In the genomic region with DNA sequence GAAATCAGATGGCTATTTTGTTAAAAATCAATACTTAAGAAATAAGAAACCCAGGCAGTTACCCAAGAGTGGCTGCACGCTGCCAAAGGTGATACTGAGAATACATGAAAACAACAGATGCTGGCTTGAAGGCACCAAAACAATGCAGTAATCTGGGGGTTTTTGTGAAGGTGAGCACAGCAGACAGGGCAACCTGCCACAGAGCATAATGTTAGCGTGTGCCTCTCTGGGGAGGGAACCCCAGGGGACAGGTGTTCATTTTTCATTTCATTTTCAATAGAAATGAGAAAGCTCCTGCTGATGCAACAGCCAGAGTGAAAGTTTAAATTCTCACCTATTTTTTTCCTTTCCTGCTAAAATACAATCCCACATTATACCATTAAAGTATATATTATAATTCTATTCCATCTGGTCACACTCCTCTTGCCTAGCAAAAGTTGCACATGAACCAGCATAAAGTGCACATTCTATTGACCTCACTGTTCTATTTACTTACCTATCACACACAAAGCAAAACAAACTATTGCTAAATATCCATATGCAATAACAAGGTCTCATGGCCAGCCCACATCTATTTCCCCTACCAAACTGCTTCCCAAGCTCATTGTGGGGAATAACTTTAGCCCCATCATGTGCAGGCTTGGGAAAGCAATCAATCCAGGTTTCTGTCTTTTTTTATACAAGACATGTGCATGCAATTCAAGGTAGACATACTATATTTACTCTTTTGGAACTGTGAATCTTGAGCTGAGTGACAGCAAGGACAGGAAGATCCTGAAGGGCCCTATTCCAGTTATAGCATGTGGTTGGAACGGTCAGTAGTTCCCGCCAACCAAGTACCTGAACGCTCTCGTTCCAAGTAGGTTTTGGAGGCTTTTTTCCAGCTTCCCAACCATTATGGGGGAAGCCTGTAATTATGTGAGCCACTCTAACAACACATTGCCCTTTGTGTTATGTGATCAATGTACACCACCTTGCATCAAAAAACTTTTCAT, we compare ENCODE assay signal across 1 cellular context.
TF ChIP-seq lines count a peak whose summit lies in the region.

No MANE protein-coding gene starts in this region.

TF ChIP-seq in GM12878, 131 proteins besides CTCF, POLR2A, EP300 and RAD21 (continued from another document and continues in another):
- TF ChIP-seq, protein P1, sequence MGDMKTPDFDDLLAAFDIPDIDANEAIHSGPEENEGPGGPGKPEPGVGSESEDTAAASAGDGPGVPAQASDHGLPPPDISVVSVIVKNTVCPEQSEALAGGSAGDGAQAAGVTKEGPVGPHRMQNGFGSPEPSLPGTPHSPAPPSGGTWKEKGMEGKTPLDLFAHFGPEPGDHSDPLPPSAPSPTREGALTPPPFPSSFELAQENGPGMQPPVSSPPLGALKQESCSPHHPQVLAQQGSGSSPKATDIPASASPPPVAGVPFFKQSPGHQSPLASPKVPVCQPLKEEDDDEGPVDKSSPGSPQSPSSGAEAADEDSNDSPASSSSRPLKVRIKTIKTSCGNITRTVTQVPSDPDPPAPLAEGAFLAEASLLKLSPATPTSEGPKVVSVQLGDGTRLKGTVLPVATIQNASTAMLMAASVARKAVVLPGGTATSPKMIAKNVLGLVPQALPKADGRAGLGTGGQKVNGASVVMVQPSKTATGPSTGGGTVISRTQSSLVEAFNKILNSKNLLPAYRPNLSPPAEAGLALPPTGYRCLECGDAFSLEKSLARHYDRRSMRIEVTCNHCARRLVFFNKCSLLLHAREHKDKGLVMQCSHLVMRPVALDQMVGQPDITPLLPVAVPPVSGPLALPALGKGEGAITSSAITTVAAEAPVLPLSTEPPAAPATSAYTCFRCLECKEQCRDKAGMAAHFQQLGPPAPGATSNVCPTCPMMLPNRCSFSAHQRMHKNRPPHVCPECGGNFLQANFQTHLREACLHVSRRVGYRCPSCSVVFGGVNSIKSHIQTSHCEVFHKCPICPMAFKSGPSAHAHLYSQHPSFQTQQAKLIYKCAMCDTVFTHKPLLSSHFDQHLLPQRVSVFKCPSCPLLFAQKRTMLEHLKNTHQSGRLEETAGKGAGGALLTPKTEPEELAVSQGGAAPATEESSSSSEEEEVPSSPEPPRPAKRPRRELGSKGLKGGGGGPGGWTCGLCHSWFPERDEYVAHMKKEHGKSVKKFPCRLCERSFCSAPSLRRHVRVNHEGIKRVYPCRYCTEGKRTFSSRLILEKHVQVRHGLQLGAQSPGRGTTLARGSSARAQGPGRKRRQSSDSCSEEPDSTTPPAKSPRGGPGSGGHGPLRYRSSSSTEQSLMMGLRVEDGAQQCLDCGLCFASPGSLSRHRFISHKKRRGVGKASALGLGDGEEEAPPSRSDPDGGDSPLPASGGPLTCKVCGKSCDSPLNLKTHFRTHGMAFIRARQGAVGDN (IDR thresholded peaks at IDR 0.05) = no peak; the same call in none of the 2 replicates
- TF ChIP-seq SIN3A (IDR thresholded peaks at IDR 0.05; ENCODE audit: low read depth, low read length) (no peak), ZNF207 (IDR thresholded peaks at IDR 0.05; ENCODE audit: borderline replicate concordance) (no peak; the same call in 1 of the 2 replicates), TCF3 (IDR thresholded peaks at IDR 0.05; ENCODE audit: borderline replicate concordance, insufficient read depth, low read depth, low read length) (peak; percentile 60; the same call in 1 of the 2 replicates), POU2F2 (IDR thresholded peaks at IDR 0.05; ENCODE audit: borderline replicate concordance, low read depth, low read length) (no peak; the same call in 2 of the 3 replicates), SMC3 (IDR thresholded peaks at IDR 0.05; ENCODE audit: borderline replicate concordance, low read length) (peak; percentile 32; the same call in 1 of the 2 replicates), LARP7 (IDR thresholded peaks at IDR 0.05) (no peak), YBX1 (IDR thresholded peaks at IDR 0.05) (peak; percentile 99), ZNF274 (IDR thresholded peaks at IDR 0.05; ENCODE audit: insufficient read depth, insufficient read length) (no peak), CHD2 (IDR thresholded peaks at IDR 0.05; ENCODE audit: borderline replicate concordance, low read depth, low read length) (0 out of 2 replicates have a peak, but pooled peaks have one; percentile 38), SIX5 (IDR thresholded peaks at IDR 0.05; ENCODE audit: low read depth, low read length, severe bottlenecking) (no peak), CHD4 (IDR thresholded peaks at IDR 0.05) (no peak), WRNIP1 (IDR thresholded peaks at IDR 0.05; ENCODE audit: borderline replicate concordance, low read depth, low read length) (no peak), MYC (IDR thresholded peaks at IDR 0.05; ENCODE audit: insufficient read depth, insufficient read length, insufficient replicate concordance, low read length, severe bottlenecking) (no peak), RB1 (IDR thresholded peaks at IDR 0.05; ENCODE audit: borderline replicate concordance) (peak; percentile 100; the same call in 1 of the 2 replicates), STAT3 (IDR thresholded peaks at IDR 0.05; ENCODE audit: low read depth, low read length) (no peak), NR2F1 (conservative IDR thresholded peaks at IDR 0.05) (no peak), ATF7 (IDR thresholded peaks at IDR 0.05; ENCODE audit: low read depth) (peak; percentile 91), BACH1 (IDR thresholded peaks at IDR 0.05; ENCODE audit: borderline replicate concordance) (no peak), TCF7 (IDR thresholded peaks at IDR 0.05; ENCODE audit: borderline replicate concordance) (no peak), POLR2AphosphoS5 (IDR thresholded peaks at IDR 0.05; ENCODE audit: low read length) (no peak), ASH2L (IDR thresholded peaks at IDR 0.05; ENCODE audit: borderline replicate concordance, low read depth) (no peak), EED (IDR thresholded peaks at IDR 0.05; ENCODE audit: low read depth) (peak; percentile 41; the same call in 1 of the 2 replicates), EGR1 (IDR thresholded peaks at IDR 0.05; ENCODE audit: borderline replicate concordance in 1 of 2, low read depth in 2 of 2, low read length in 2 of 2) (no peak), BRCA1 (IDR thresholded peaks at IDR 0.05; ENCODE audit: low read depth, low read length) (no peak), ZNF24 (IDR thresholded peaks at IDR 0.05) (0 out of 2 replicates have a peak, but pooled peaks have one; percentile 27), SRF (IDR thresholded peaks at IDR 0.05; ENCODE audit: low read depth in 2 of 2, low read length in 2 of 2) (no peak), STAT1 (conservative IDR thresholded peaks at IDR 0.05) (no peak), NFXL1 (IDR thresholded peaks at IDR 0.05; ENCODE audit: borderline replicate concordance) (no peak), CBFB (IDR thresholded peaks at IDR 0.05; ENCODE audit: low read depth) (no peak), SMAD5 (IDR thresholded peaks at IDR 0.05; ENCODE audit: low read depth) (no peak), RFX5 (IDR thresholded peaks at IDR 0.05; ENCODE audit: low read depth, low read length) (no peak), FOXK2 (IDR thresholded peaks at IDR 0.05) (no peak), TAF1 (IDR thresholded peaks at IDR 0.05; ENCODE audit: borderline replicate concordance, low read depth, low read length) (no peak), ETV6 (conservative IDR thresholded peaks at IDR 0.05 in 1 of 2, IDR thresholded peaks at IDR 0.05 in 1 of 2; ENCODE audit: borderline replicate concordance in 1 of 2, low read depth in 1 of 2) (0 out of 4 replicates have a peak, but pooled peaks of 1 of the 2 experiments have one; percentile 58), MEF2B (IDR thresholded peaks at IDR 0.05; ENCODE audit: partially characterized antibody, poor library complexity, severe bottlenecking) (peak; percentile 100), TBL1XR1 (IDR thresholded peaks at IDR 0.05; ENCODE audit: low read depth, low read length) (peak; percentile 63; the same call in 1 of the 2 replicates)
- TF ChIP-seq, protein P2, sequence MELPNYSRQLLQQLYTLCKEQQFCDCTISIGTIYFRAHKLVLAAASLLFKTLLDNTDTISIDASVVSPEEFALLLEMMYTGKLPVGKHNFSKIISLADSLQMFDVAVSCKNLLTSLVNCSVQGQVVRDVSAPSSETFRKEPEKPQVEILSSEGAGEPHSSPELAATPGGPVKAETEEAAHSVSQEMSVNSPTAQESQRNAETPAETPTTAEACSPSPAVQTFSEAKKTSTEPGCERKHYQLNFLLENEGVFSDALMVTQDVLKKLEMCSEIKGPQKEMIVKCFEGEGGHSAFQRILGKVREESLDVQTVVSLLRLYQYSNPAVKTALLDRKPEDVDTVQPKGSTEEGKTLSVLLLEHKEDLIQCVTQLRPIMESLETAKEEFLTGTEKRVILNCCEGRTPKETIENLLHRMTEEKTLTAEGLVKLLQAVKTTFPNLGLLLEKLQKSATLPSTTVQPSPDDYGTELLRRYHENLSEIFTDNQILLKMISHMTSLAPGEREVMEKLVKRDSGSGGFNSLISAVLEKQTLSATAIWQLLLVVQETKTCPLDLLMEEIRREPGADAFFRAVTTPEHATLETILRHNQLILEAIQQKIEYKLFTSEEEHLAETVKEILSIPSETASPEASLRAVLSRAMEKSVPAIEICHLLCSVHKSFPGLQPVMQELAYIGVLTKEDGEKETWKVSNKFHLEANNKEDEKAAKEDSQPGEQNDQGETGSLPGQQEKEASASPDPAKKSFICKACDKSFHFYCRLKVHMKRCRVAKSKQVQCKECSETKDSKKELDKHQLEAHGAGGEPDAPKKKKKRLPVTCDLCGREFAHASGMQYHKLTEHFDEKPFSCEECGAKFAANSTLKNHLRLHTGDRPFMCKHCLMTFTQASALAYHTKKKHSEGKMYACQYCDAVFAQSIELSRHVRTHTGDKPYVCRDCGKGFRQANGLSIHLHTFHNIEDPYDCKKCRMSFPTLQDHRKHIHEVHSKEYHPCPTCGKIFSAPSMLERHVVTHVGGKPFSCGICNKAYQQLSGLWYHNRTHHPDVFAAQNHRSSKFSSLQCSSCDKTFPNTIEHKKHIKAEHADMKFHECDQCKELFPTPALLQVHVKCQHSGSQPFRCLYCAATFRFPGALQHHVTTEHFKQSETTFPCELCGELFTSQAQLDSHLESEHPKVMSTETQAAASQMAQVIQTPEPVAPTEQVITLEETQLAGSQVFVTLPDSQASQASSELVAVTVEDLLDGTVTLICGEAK (IDR thresholded peaks at IDR 0.05; ENCODE audit: borderline replicate concordance) = no peak
- TF ChIP-seq, protein P3, sequence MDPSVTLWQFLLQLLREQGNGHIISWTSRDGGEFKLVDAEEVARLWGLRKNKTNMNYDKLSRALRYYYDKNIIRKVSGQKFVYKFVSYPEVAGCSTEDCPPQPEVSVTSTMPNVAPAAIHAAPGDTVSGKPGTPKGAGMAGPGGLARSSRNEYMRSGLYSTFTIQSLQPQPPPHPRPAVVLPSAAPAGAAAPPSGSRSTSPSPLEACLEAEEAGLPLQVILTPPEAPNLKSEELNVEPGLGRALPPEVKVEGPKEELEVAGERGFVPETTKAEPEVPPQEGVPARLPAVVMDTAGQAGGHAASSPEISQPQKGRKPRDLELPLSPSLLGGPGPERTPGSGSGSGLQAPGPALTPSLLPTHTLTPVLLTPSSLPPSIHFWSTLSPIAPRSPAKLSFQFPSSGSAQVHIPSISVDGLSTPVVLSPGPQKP (IDR thresholded peaks at IDR 0.05; ENCODE audit: low read depth, low read length) = no peak
- TF ChIP-seq, protein P4, sequence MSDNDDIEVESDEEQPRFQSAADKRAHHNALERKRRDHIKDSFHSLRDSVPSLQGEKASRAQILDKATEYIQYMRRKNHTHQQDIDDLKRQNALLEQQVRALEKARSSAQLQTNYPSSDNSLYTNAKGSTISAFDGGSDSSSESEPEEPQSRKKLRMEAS (IDR thresholded peaks at IDR 0.05; ENCODE audit: low read depth, low read length) = no peak
- TF ChIP-seq, protein P5, sequence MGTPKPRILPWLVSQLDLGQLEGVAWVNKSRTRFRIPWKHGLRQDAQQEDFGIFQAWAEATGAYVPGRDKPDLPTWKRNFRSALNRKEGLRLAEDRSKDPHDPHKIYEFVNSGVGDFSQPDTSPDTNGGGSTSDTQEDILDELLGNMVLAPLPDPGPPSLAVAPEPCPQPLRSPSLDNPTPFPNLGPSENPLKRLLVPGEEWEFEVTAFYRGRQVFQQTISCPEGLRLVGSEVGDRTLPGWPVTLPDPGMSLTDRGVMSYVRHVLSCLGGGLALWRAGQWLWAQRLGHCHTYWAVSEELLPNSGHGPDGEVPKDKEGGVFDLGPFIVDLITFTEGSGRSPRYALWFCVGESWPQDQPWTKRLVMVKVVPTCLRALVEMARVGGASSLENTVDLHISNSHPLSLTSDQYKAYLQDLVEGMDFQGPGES (IDR thresholded peaks at IDR 0.05) = no peak
- TF ChIP-seq, protein P6, sequence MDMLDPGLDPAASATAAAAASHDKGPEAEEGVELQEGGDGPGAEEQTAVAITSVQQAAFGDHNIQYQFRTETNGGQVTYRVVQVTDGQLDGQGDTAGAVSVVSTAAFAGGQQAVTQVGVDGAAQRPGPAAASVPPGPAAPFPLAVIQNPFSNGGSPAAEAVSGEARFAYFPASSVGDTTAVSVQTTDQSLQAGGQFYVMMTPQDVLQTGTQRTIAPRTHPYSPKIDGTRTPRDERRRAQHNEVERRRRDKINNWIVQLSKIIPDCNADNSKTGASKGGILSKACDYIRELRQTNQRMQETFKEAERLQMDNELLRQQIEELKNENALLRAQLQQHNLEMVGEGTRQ (IDR thresholded peaks at IDR 0.05; ENCODE audit: borderline replicate concordance, low read depth, low read length) = no peak
- TF ChIP-seq, protein P7, sequence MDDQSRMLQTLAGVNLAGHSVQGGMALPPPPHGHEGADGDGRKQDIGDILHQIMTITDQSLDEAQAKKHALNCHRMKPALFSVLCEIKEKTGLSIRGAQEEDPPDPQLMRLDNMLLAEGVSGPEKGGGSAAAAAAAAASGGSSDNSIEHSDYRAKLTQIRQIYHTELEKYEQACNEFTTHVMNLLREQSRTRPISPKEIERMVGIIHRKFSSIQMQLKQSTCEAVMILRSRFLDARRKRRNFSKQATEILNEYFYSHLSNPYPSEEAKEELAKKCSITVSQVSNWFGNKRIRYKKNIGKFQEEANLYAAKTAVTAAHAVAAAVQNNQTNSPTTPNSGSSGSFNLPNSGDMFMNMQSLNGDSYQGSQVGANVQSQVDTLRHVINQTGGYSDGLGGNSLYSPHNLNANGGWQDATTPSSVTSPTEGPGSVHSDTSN (IDR thresholded peaks at IDR 0.05; ENCODE audit: insufficient replicate concordance, low read depth, low read length) = no peak
- TF ChIP-seq, protein P8, sequence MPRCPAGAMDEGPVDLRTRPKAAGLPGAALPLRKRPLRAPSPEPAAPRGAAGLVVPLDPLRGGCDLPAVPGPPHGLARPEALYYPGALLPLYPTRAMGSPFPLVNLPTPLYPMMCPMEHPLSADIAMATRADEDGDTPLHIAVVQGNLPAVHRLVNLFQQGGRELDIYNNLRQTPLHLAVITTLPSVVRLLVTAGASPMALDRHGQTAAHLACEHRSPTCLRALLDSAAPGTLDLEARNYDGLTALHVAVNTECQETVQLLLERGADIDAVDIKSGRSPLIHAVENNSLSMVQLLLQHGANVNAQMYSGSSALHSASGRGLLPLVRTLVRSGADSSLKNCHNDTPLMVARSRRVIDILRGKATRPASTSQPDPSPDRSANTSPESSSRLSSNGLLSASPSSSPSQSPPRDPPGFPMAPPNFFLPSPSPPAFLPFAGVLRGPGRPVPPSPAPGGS (IDR thresholded peaks at IDR 0.05; ENCODE audit: borderline replicate concordance, insufficient read depth, low read depth, low read length, poor library complexity, severe bottlenecking) = peak; percentile 98
- TF ChIP-seq, protein P9, sequence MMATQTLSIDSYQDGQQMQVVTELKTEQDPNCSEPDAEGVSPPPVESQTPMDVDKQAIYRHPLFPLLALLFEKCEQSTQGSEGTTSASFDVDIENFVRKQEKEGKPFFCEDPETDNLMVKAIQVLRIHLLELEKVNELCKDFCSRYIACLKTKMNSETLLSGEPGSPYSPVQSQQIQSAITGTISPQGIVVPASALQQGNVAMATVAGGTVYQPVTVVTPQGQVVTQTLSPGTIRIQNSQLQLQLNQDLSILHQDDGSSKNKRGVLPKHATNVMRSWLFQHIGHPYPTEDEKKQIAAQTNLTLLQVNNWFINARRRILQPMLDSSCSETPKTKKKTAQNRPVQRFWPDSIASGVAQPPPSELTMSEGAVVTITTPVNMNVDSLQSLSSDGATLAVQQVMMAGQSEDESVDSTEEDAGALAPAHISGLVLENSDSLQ (IDR thresholded peaks at IDR 0.05) = peak; percentile 72
